In the genomic region with DNA sequence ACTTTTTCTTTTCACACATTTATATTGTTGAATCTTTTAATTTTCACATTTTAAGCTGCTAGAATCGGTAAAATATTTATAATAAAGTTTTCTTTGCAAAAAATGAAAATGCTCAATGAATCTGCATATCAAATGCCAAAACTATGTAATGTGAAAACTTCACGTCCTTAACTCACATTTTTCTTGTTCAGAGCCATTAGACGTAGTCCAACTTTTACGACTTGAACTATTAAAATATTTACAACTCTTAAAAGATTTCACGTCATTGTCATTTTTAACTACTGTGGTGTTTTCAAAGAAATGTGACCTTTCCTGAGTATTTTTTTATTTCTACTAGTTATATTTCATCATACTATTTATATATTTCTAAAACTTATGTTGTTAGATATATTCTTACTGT, we compare ENCODE assay signal across 22 cellular contexts.
"Had no signal": no experiment of that assay in that cellular context is flagged by ENCODE, and none has a peak within 500 bp of the region (broad histone marks: within the 10 kb centered on the region; RNA-seq: fewer than 3 reads in every experiment).

No MANE protein-coding gene starts in this region.

- H3K4me3 ChIP-seq: MG63, SJSA1, SK-N-MC had no signal

- H3K4me1 ChIP-seq: SJSA1 had no signal

- H3K9me3 ChIP-seq: MG63, SJSA1 had no signal

- DNase-seq: Karpas-422, KG1, MG63, NCI-H1092 treated with DMSO at 0.1 percent for 48 hours, NCI-H1436, NCI-H1694 treated with DMSO at 0.1 percent for 48 hours, NCI-H1930, NCI-H2081, NCI-H2107, NCI-H2171, NCI-H226, NCI-H446, NCI-H510A, NCI-H524 treated with DMSO at 0.1 percent for 48 hours, NCI-H69, NCI-H774, Right ventricle myocardium superior, RPMI8226, SIG-M5 had no signal

- FAIRE-seq: RCC 7860 had no signal

- H3K27ac ChIP-seq: SJSA1, SK-N-MC had no signal

- H3K27me3 ChIP-seq: MG63, SJSA1 had no signal
